14 cellular contexts compared by ENCODE assay signal in genomic region chr1:15786581-15786980, GRCh38. TPM values are rescaled to one million over a fixed set of nuclear protein-coding genes. Genes with fewer than 3 reads are reported as not detected.
DNase-seq lines count a peak whose midpoint lies in the region; ATAC-seq and TF ChIP-seq lines count a peak whose summit lies in the region.
"Had no signal": no experiment of that assay in that cellular context is flagged by ENCODE, and none has a peak within 500 bp of the region (broad histone marks: within the 10 kb centered on the region; RNA-seq: fewer than 3 reads in every experiment).

No MANE protein-coding gene starts in this region.

- peak; percentile 12 for DNase-seq in H7
- peak; percentile 68 for DNase-seq in MCF 10A (ENCODE audit: unreplicated experiment)
- no peak for DNase-seq in hepatocyte (ENCODE audit: low spot score)
- DNase-seq in vagina (ENCODE audit: extremely low spot score in 2 of 2): no peak
- no peak for DNase-seq in NCI-H146 (lab: John Stamatoyannopoulos, UW)
- no peak for DNase-seq in stimulated activated CD4-positive, alpha-beta T cell treated with anti-CD3 and anti-CD28 coated beads, Interleukin-4, amount 100 ng/mL, for 4 hours
- DNase-seq: activated CD8-positive, alpha-beta memory T cell treated with anti-CD3 and anti-CD28 coated beads for 24 hours; activated naive CD4-positive, alpha-beta T cell treated with anti-CD3 and anti-CD28 coated beads for 36 hours; colonic mucosa; foreskin melanocyte had no signal

- H3K4me1 Mint-ChIP-seq in MCF 10A (ENCODE audit: insufficient read depth, unreplicated experiment): peaks cover 15% of the 10 kb centered on the region

- H3K9me3 ChIP-seq in hepatocyte (ENCODE audit: low read depth): no peaks in the 10 kb centered on the region
- H3K9me3 ChIP-seq in subcutaneous abdominal adipose tissue (ENCODE audit: control insufficient read depth in 5 of 5, low read length in 5 of 5): no peaks in the 10 kb centered on the region
- H3K9me3 ChIP-seq in vagina: no peaks in the 10 kb centered on the region
- H3K9me3 ChIP-seq: colonic mucosa had no signal

- TF ChIP-seq CTCF in MCF 10A (IDR thresholded peaks at IDR 0.05; ENCODE audit: unreplicated experiment) (no peak), hepatocyte (IDR thresholded peaks at IDR 0.05; ENCODE audit: poor library complexity) (no peak), vagina (IDR thresholded peaks at IDR 0.05) (no peak)

- H3K27me3 Mint-ChIP-seq in MCF 10A (ENCODE audit: insufficient read depth, unreplicated experiment): no peaks in the 10 kb centered on the region

- H3K36me3 ChIP-seq in H7 (replicated peaks; ENCODE audit: control insufficient read depth, insufficient read depth, low read length) (peaks cover 9% of the 10 kb centered on the region), hepatocyte (replicated peaks; ENCODE audit: insufficient read depth, low read depth) (no peaks in the 10 kb centered on the region), subcutaneous abdominal adipose tissue (ENCODE audit: control insufficient read depth in 5 of 5, insufficient read depth in 5 of 5, low read length in 5 of 5) (peaks cover 0 to 5% (median 0%) of the 10 kb centered on the region in 5 donors), vagina (peaks cover 0 to 4% of the 10 kb centered on the region in 2 donors)
- H3K36me3 ChIP-seq: colonic mucosa had no signal

- H3K27me3 ChIP-seq in H7 (ENCODE audit: control insufficient read depth, insufficient read depth, low read length): no peaks in the 10 kb centered on the region
- H3K27me3 ChIP-seq in hepatocyte: no peaks in the 10 kb centered on the region
- no peaks in the 10 kb centered on the region for H3K27me3 ChIP-seq in subcutaneous abdominal adipose tissue (ENCODE audit: control insufficient read depth in 5 of 5, insufficient read depth in 4 of 5, low read length in 5 of 5)
- H3K27me3 ChIP-seq in vagina: no peaks in the 10 kb centered on the region
- H3K27me3 ChIP-seq: colonic mucosa had no signal

- H3K27ac Mint-ChIP-seq in MCF 10A (ENCODE audit: low read depth, unreplicated experiment): peak overlapping the region; percentile 51
- H3K27ac Mint-ChIP-seq: activated naive CD4-positive, alpha-beta T cell treated with anti-CD3 and anti-CD28 coated beads for 36 hours had no signal

- WGBS in hepatocyte (ENCODE audit: low lambda C conversion rate, missing lambda C conversion rate): 87% methylated on average over 10 of the region's 10 CpGs

- no peaks in the 10 kb centered on the region for H3K9me2 ChIP-seq in hepatocyte (replicated peaks; ENCODE audit: insufficient read depth)

- no peak overlapping the region for H3K4me3 ChIP-seq in H7 (ENCODE audit: insufficient read depth, low read depth, low read length)
- H3K4me3 ChIP-seq in hepatocyte: no peak overlapping the region
- H3K4me3 ChIP-seq in subcutaneous abdominal adipose tissue (ENCODE audit: low read depth in 1 of 5, low read length in 5 of 5): no peak overlapping the region
- H3K4me3 ChIP-seq in vagina: no peak overlapping the region
- H3K4me3 ChIP-seq: colonic mucosa had no signal

- peaks cover 35% of the 10 kb centered on the region for H3K36me3 Mint-ChIP-seq in MCF 10A (ENCODE audit: insufficient read depth, unreplicated experiment)

- POLR2A ChIA-PET in MCF 10A (lab: Yijun Ruan, JAX): interaction anchor here (0.6 to 3.0 kb wide), 9 partner anchors 9 to 638 kb away, joined by 3 to 27 read pairs (median 4); partner anchors contain the start of gene SPEN

- BruUV-seq in MCF 10A (replicated peaks; lab: Mats Ljungman, UMichigan): no TSS peak

- TF ChIP-seq POLR2A in vagina (IDR thresholded peaks at IDR 0.05): no peak

- H4K20me1 ChIP-seq in hepatocyte (ENCODE audit: insufficient read depth, poor library complexity, severe bottlenecking): no peaks in the 10 kb centered on the region

- no peak overlapping the region for H3K4me2 ChIP-seq in hepatocyte

- H3K4me1 ChIP-seq in hepatocyte (ENCODE audit: insufficient read depth) (no peaks in the 10 kb centered on the region), subcutaneous abdominal adipose tissue (ENCODE audit: control insufficient read depth in 5 of 5, insufficient read depth in 5 of 5, low read length in 5 of 5) (peaks cover 0 to 18% (median 11%) of the 10 kb centered on the region in 5 donors), vagina (peaks cover 13% of the 10 kb centered on the region)
- H3K4me1 ChIP-seq: colonic mucosa had no signal

- CTCF ChIA-PET in MCF 10A (lab: Yijun Ruan, JAX): interaction anchor here (0.5 to 1.1 kb wide), 3 partner anchors 12 to 1507 kb away, joined by 3 to 4 read pairs (median 3); no protein-coding TSS in a partner anchor

- H3K9me3 Mint-ChIP-seq in MCF 10A (ENCODE audit: unreplicated experiment): no peaks in the 10 kb centered on the region
- H3K9me3 Mint-ChIP-seq: activated naive CD4-positive, alpha-beta T cell treated with anti-CD3 and anti-CD28 coated beads for 36 hours had no signal

- intact Hi-C loops in MCF 10A (cut with micrococcal nuclease) (no loop called here), vagina (cut with DNase I) (no loop called here)

- H3K4me3 Mint-ChIP-seq in MCF 10A (ENCODE audit: unreplicated experiment): no peak overlapping the region
- H3K4me3 Mint-ChIP-seq: activated naive CD4-positive, alpha-beta T cell treated with anti-CD3 and anti-CD28 coated beads for 36 hours had no signal

- no peak for ATAC-seq in GM21619 (IDR thresholded peaks at IDR 0.05; ENCODE audit: unreplicated experiment)
- ATAC-seq: Panc1 had no signal

- no peak overlapping the region for H3K9ac ChIP-seq in subcutaneous abdominal adipose tissue (ENCODE audit: low read length in 5 of 5)

- H2AFZ ChIP-seq in hepatocyte: no peak overlapping the region

- H3K27ac ChIP-seq in hepatocyte (peak overlapping the region; percentile 88), subcutaneous abdominal adipose tissue (ENCODE audit: low read depth, low read length) (peak overlapping the region; percentile 50), vagina (no peak overlapping the region)
- H3K27ac ChIP-seq: colonic mucosa, HL-60 had no signal

- no peaks in the 10 kb centered on the region for H3K79me2 ChIP-seq in hepatocyte

RNA-seq across cellular contexts. Expression of gene UQCRHL, which starts 20.9 kb away (rescaled TPM):
- total RNA-seq in H7 (2014; rRNA removed; shearing (Covaris generic)): 9.3 and 14.5 TPM in 2 replicates
- 1.1 and 1.7 TPM in 2 replicates for total RNA-seq in MCF 10A (2022)
- total RNA-seq in hepatocyte: 2.0 and 2.6 TPM in 2 replicates
- 1.0 and 1.8 TPM in 2 replicates for polyA plus RNA-seq in hepatocyte
- total RNA-seq in vagina: 1.5 TPM

RNA-seq across cellular contexts. Expression of gene FBLIM1, which starts 28.0 kb away (rescaled TPM):
- 91.0 and 95.6 TPM in 2 replicates for total RNA-seq in H7 (2014; rRNA removed; shearing (Covaris generic))
- total RNA-seq in MCF 10A (2022) (78.2 and 101 TPM in 2 replicates), hepatocyte (109 and 117 TPM in 2 replicates), vagina (45.2 TPM)
- polyA plus RNA-seq in hepatocyte: 102 and 120 TPM in 2 replicates
- total RNA-seq: activated naive CD4-positive, alpha-beta T cell treated with anti-CD3 and anti-CD28 coated beads for 36 hours had no signal

RNA-seq across cellular contexts. Expression of gene TMEM82, which starts 44.3 kb away (rescaled TPM):
- 1.00 and 2.2 TPM in 2 replicates for total RNA-seq in H7 (2014; rRNA removed; shearing (Covaris generic))
- total RNA-seq in MCF 10A (2022) (not detected in 2 replicates), hepatocyte (10.7 and 11.9 TPM in 2 replicates), vagina (not detected)
- 14.7 and 16.4 TPM in 2 replicates for polyA plus RNA-seq in hepatocyte
- total RNA-seq: activated naive CD4-positive, alpha-beta T cell treated with anti-CD3 and anti-CD28 coated beads for 36 hours had no signal

RNA-seq across cellular contexts. Expression of gene SLC25A34, which starts 50.5 kb away (rescaled TPM):
- 0.70 and 1.7 TPM in 2 replicates for total RNA-seq in H7 (2014; rRNA removed; shearing (Covaris generic))
- total RNA-seq in MCF 10A (2022) (0.79 and 1.3 TPM in 2 replicates), hepatocyte (0.68 and 0.87 TPM in 2 replicates), vagina (3.2 TPM)
- 0.71 and 0.77 TPM in 2 replicates for polyA plus RNA-seq in hepatocyte

Comparison
In these comparisons a context has a peak if more than half of its experiments do, and no peak if none do; other contexts are left out.
1. DNase-seq: peak in H7 (single experiment) and MCF 10A (single experiment); none in hepatocyte (single experiment), vagina (0 of 2), NCI-H146 (single experiment) and stimulated activated CD4-positive, alpha-beta T cell treated with anti-CD3 and anti-CD28 coated beads, Interleukin-4, amount 100 ng/mL, for 4 hours (0 of 2).